ENCODE assay signal across 12 cellular contexts in genomic region chr11:78077592-78077991, GRCh38. TPM values are rescaled to one million over a fixed set of nuclear protein-coding genes. Genes with fewer than 3 reads are reported as not detected.
DNase-seq lines count a peak whose midpoint lies in the region; ATAC-seq and TF ChIP-seq lines count a peak whose summit lies in the region.
"Not testable (repeated sequence)": the region's sequence is repeated elsewhere in the genome, so short reads cannot be mapped to it uniquely, and the experiment has no call there.
"Had no signal": no experiment of that assay in that cellular context is flagged by ENCODE, and none has a peak within 500 bp of the region (broad histone marks: within the 10 kb centered on the region; RNA-seq: fewer than 3 reads in every experiment).

No MANE protein-coding gene starts in this region.

- DNase-seq in HFFc6; SK-N-SH; activated T-cell treated with anti-CD3 and anti-CD28 coated beads, Interleukin-2, amount 50 U/mL, for 4 hours; MCF 10A (ENCODE audit: unreplicated experiment); hepatocyte (ENCODE audit: low spot score); natural killer cell; smooth muscle cell (lab: John Stamatoyannopoulos, UW; ENCODE audit: unreplicated experiment): not testable (repeated sequence)

- WGBS in SK-N-SH (ENCODE audit: low lambda C conversion rate): 73% methylated on average over 4 of the region's 4 CpGs
- WGBS in hepatocyte (ENCODE audit: low lambda C conversion rate, missing lambda C conversion rate): 88% methylated on average over 4 of the region's 4 CpGs
- 92% methylated on average over 4 of the region's 4 CpGs for WGBS in smooth muscle cell (ENCODE audit: low lambda C conversion rate)

- peaks cover 38% of the 10 kb centered on the region for H3K4me1 Mint-ChIP-seq in HFFc6 (ENCODE audit: low read depth)
- peaks cover 54% of the 10 kb centered on the region for H3K4me1 Mint-ChIP-seq in activated T-cell treated with anti-CD3 and anti-CD28 coated beads, Interleukin-2, amount 50 U/mL, for 4 hours (ENCODE audit: low read depth)
- peaks cover 38% of the 10 kb centered on the region for H3K4me1 Mint-ChIP-seq in MCF 10A (ENCODE audit: insufficient read depth, unreplicated experiment)
- peaks cover 45 to 60% of the 10 kb centered on the region in 2 donors for H3K4me1 Mint-ChIP-seq in natural killer cell

- intact Hi-C loops in MCF 10A (cut with micrococcal nuclease); natural killer cell (cut with micrococcal nuclease): not testable (repeated sequence)

- not testable (repeated sequence) for H3K27ac ChIP-seq in BLaER1; SK-N-SH (ENCODE audit: low read depth in 2 of 2, low read length in 1 of 2); hepatocyte; smooth muscle cell (ENCODE audit: low read depth)

- H3K9me3 ChIP-seq in BLaER1; SK-N-SH; hepatocyte (ENCODE audit: low read depth); smooth muscle cell (replicated peaks; ENCODE audit: low read depth): not testable (repeated sequence)

- not testable (repeated sequence) for ATAC-seq in activated T-cell treated with anti-CD3 and anti-CD28 coated beads, Interleukin-2, amount 50 U/mL, for 4 hours; natural killer cell

- H3K27ac Mint-ChIP-seq in HFFc6 (peak overlapping the region; percentile 93; the same call in 1 of the 2 replicates), MCF 10A (ENCODE audit: low read depth, unreplicated experiment) (peak overlapping the region; percentile 65), natural killer cell (peak overlapping the region; percentile 68 to 83)

- POLR2A ChIA-PET in SK-N-SH (lab: Yijun Ruan, JAX): not testable (repeated sequence)
- POLR2A ChIA-PET in MCF 10A (lab: Yijun Ruan, JAX): interaction anchor here (0.6 to 1.4 kb wide), 3 partner anchors 10 to 111 kb away, joined by 3 to 5 read pairs (median 4); partner anchors contain the start of genes INTS4, KCTD21 and USP35

- not testable (repeated sequence) for TF ChIP-seq CTCF in HFFc6 (IDR thresholded peaks at IDR 0.05); SK-N-SH (IDR thresholded peaks at IDR 0.05); MCF 10A (IDR thresholded peaks at IDR 0.05; ENCODE audit: unreplicated experiment); hepatocyte (IDR thresholded peaks at IDR 0.05; ENCODE audit: poor library complexity); natural killer cell (IDR thresholded peaks at IDR 0.05); smooth muscle cell (IDR thresholded peaks at IDR 0.05; ENCODE audit: borderline replicate concordance, insufficient read depth, poor library complexity, severe bottlenecking)

- H2AFZ ChIP-seq in SK-N-SH (ENCODE audit: low read depth); hepatocyte; smooth muscle cell (ENCODE audit: low read depth): not testable (repeated sequence)

- H3K27me3 Mint-ChIP-seq in HFFc6 (ENCODE audit: insufficient read depth); activated T-cell treated with anti-CD3 and anti-CD28 coated beads, Interleukin-2, amount 50 U/mL, for 4 hours (ENCODE audit: low read depth); MCF 10A (ENCODE audit: insufficient read depth, unreplicated experiment); natural killer cell (ENCODE audit: low read depth in 2 of 2): not testable (repeated sequence)

- not testable (repeated sequence) for BruUV-seq in MCF 10A (replicated peaks; lab: Mats Ljungman, UMichigan)

- not testable (repeated sequence) for H3K9me2 ChIP-seq in SK-N-SH; hepatocyte (replicated peaks; ENCODE audit: insufficient read depth)

- not testable (repeated sequence) for H3K9me3 Mint-ChIP-seq in HFFc6; activated T-cell treated with anti-CD3 and anti-CD28 coated beads, Interleukin-2, amount 50 U/mL, for 4 hours; MCF 10A (ENCODE audit: unreplicated experiment); natural killer cell

- H3K4me3 ChIP-seq in BLaER1: peak overlapping the region; percentile 86; the same call in 1 of the 2 replicates
- peak overlapping the region in 1 of 2 experiments; percentile 95; a peak in 3 of 4 replicates for H3K4me3 ChIP-seq in SK-N-SH (ENCODE audit: low read depth in 2 of 2, low read length in 1 of 2)
- not testable (repeated sequence) for H3K4me3 ChIP-seq in hepatocyte
- H3K4me3 ChIP-seq in smooth muscle cell: peak overlapping the region; percentile 99

- not testable (repeated sequence) for H3F3A ChIP-seq in SK-N-SH (replicated peaks; ENCODE audit: insufficient read depth); smooth muscle cell (ENCODE audit: low read depth)

- peak overlapping the region; percentile 95 for H3K4me2 ChIP-seq in BLaER1
- peak overlapping the region; percentile 80 for H3K4me2 ChIP-seq in SK-N-SH
- peak overlapping the region; percentile 95 for H3K4me2 ChIP-seq in hepatocyte
- H3K4me2 ChIP-seq in smooth muscle cell: peak overlapping the region; percentile 99

- TF ChIP-seq RAD21 in SK-N-SH (IDR thresholded peaks at IDR 0.05; ENCODE audit: low read length): not testable (repeated sequence)

- H3K79me2 ChIP-seq in SK-N-SH (ENCODE audit: insufficient read depth) (peaks cover 71% of the 10 kb centered on the region), hepatocyte (peaks cover 75% of the 10 kb centered on the region), smooth muscle cell (ENCODE audit: low read depth) (peaks cover 76% of the 10 kb centered on the region)

- peak overlapping the region; percentile 95; the same call in 1 of the 2 replicates for H3K9ac ChIP-seq in BLaER1
- H3K9ac ChIP-seq in SK-N-SH; smooth muscle cell (ENCODE audit: low read depth): not testable (repeated sequence)

- peaks cover 52% of the 10 kb centered on the region for H3K4me1 ChIP-seq in BLaER1
- H3K4me1 ChIP-seq in SK-N-SH (ENCODE audit: control insufficient read depth in 1 of 2, insufficient read depth in 2 of 2, low read depth in 1 of 2, low read length in 1 of 2): peaks cover 8 to 18% of the 10 kb centered on the region in 2 experiments; a peak in 2 of 4 replicates
- H3K4me1 ChIP-seq in hepatocyte (ENCODE audit: insufficient read depth): peaks cover 17% of the 10 kb centered on the region
- not testable (repeated sequence) for H3K4me1 ChIP-seq in smooth muscle cell (ENCODE audit: low read depth)

- TF ChIP-seq EP300 in SK-N-SH (IDR thresholded peaks at IDR 0.05; ENCODE audit: borderline replicate concordance in 1 of 2, low read depth in 1 of 2, low read length in 1 of 2): not testable (repeated sequence)

- H3K4me3 Mint-ChIP-seq in HFFc6: peak overlapping the region; percentile 97
- H3K4me3 Mint-ChIP-seq in activated T-cell treated with anti-CD3 and anti-CD28 coated beads, Interleukin-2, amount 50 U/mL, for 4 hours: peak overlapping the region; percentile 94
- peak overlapping the region; percentile 83 for H3K4me3 Mint-ChIP-seq in MCF 10A (ENCODE audit: unreplicated experiment)
- H3K4me3 Mint-ChIP-seq in natural killer cell: peak overlapping the region; percentile 84

- H3K36me3 ChIP-seq in BLaER1: peaks cover 43% of the 10 kb centered on the region
- H3K36me3 ChIP-seq in SK-N-SH (replicated peaks in 1 of 2; ENCODE audit: control insufficient read depth in 1 of 2, insufficient read depth in 2 of 2, low read length in 1 of 2): peaks cover 3 to 25% of the 10 kb centered on the region in 2 experiments
- H3K36me3 ChIP-seq in hepatocyte (replicated peaks; ENCODE audit: insufficient read depth, low read depth); smooth muscle cell (ENCODE audit: low read depth): not testable (repeated sequence)

- CTCF ChIA-PET in SK-N-SH (lab: Yijun Ruan, JAX): interaction anchor here (2.0 kb wide), 1 partner anchor 31 kb away, joined by 8 read pairs; no protein-coding TSS in a partner anchor
- CTCF ChIA-PET in MCF 10A (lab: Yijun Ruan, JAX): interaction anchor here (0.6 to 2.1 kb wide), 6 partner anchors 9 to 487 kb away, joined by 3 to 17 read pairs (median 4); no protein-coding TSS in a partner anchor

- peaks cover 66% of the 10 kb centered on the region for H4K20me1 ChIP-seq in BLaER1
- H4K20me1 ChIP-seq in SK-N-SH (ENCODE audit: insufficient read depth): peaks cover 23% of the 10 kb centered on the region
- H4K20me1 ChIP-seq in hepatocyte (ENCODE audit: insufficient read depth, poor library complexity, severe bottlenecking): peaks cover 29% of the 10 kb centered on the region
- peaks cover 57% of the 10 kb centered on the region for H4K20me1 ChIP-seq in smooth muscle cell (ENCODE audit: low read depth)

- H3K27me3 ChIP-seq in BLaER1; SK-N-SH (ENCODE audit: insufficient read depth); hepatocyte; smooth muscle cell (ENCODE audit: low read depth): not testable (repeated sequence)

- H3K36me3 Mint-ChIP-seq in HFFc6 (ENCODE audit: low read depth): peaks cover 36% of the 10 kb centered on the region
- peaks cover 12% of the 10 kb centered on the region for H3K36me3 Mint-ChIP-seq in activated T-cell treated with anti-CD3 and anti-CD28 coated beads, Interleukin-2, amount 50 U/mL, for 4 hours (ENCODE audit: insufficient read depth)
- H3K36me3 Mint-ChIP-seq in MCF 10A (ENCODE audit: insufficient read depth, unreplicated experiment): peaks cover 24% of the 10 kb centered on the region
- H3K36me3 Mint-ChIP-seq in natural killer cell: not testable (repeated sequence)

RNA-seq across cellular contexts. Expression of gene NDUFC2, which starts 2.1 kb away (rescaled TPM):
- total RNA-seq in HFFc6 (2021; fragmentation: NEBNext Ultra II Directional; extraction: Animal tissue kit (Norgen Biotek cat#: 25700)): 100 to 1,000 TPM; 330 to 476 (median 410) TPM
- polyA plus RNA-seq in SK-N-SH (2012; rRNA removed): 198 and 235 TPM in 2 replicates
- 137 and 183 TPM in 2 replicates for polyA plus RNA-seq in SK-N-SH (2012; cell fraction: cytosol; rRNA removed)
- 76.3 and 139 TPM in 2 replicates for polyA plus RNA-seq in SK-N-SH (2012; cell fraction: nucleus; rRNA removed)
- 100 to 1,000 TPM; 217 to 246 (median 227) TPM for total RNA-seq in activated T-cell treated with anti-CD3 and anti-CD28 coated beads, Interleukin-2, amount 50 U/mL, for 4 hours
- total RNA-seq in MCF 10A (2022): 156 and 186 TPM in 2 replicates
- total RNA-seq in hepatocyte: 107 and 115 TPM in 2 replicates
- 442 and 481 TPM in 2 replicates for polyA plus RNA-seq in hepatocyte
- total RNA-seq in natural killer cell: 10 to 100 TPM; 51.8 to 75.4 (median 60.2) TPM
- 135 and 164 TPM in 2 replicates for total RNA-seq in smooth muscle cell
- 472 and 509 TPM in 2 replicates for polyA plus RNA-seq in smooth muscle cell

RNA-seq across cellular contexts. Expression of gene THRSP, which starts 13.9 kb away (rescaled TPM):
- not detected for total RNA-seq in HFFc6 (2021; fragmentation: NEBNext Ultra II Directional; extraction: Animal tissue kit (Norgen Biotek cat#: 25700))
- polyA plus RNA-seq in SK-N-SH (2012; rRNA removed): 0.10 TPM in 1 of 2 replicates, not detected in the other
- 0.04 TPM in 1 of 2 replicates, not detected in the other for polyA plus RNA-seq in SK-N-SH (2012; cell fraction: cytosol; rRNA removed)
- 0.23 and 0.45 TPM in 2 replicates for polyA plus RNA-seq in SK-N-SH (2012; cell fraction: nucleus; rRNA removed)
- total RNA-seq in activated T-cell treated with anti-CD3 and anti-CD28 coated beads, Interleukin-2, amount 50 U/mL, for 4 hours: not detected
- not detected in 2 replicates for total RNA-seq in MCF 10A (2022)
- total RNA-seq in hepatocyte: 0.17 TPM in 1 of 2 replicates, not detected in the other
- 0.13 and 0.17 TPM in 2 replicates for polyA plus RNA-seq in hepatocyte
- total RNA-seq in natural killer cell: not detected
- total RNA-seq in smooth muscle cell: not detected in 2 replicates
- polyA plus RNA-seq in smooth muscle cell: not detected in 2 replicates
- total RNA-seq: G401, NCI-H460, posterior vena cava, uterus had no signal

RNA-seq across cellular contexts. Expression of gene KCTD14, which starts 54.5 kb away (rescaled TPM):
- 1 to 10 TPM in 2 of 6 experiments, under 1 TPM in 4; 0.17 to 1.5 (median 0.64) TPM for total RNA-seq in HFFc6 (2021; fragmentation: NEBNext Ultra II Directional; extraction: Animal tissue kit (Norgen Biotek cat#: 25700))
- polyA plus RNA-seq in SK-N-SH (2012; rRNA removed) (0.25 and 0.32 TPM in 2 replicates), hepatocyte (8.1 and 8.7 TPM in 2 replicates), smooth muscle cell (1.7 and 4.6 TPM in 2 replicates)
- 0.36 and 0.41 TPM in 2 replicates for polyA plus RNA-seq in SK-N-SH (2012; cell fraction: cytosol; rRNA removed)
- polyA plus RNA-seq in SK-N-SH (2012; cell fraction: nucleus; rRNA removed): 0.21 and 0.23 TPM in 2 replicates
- total RNA-seq in activated T-cell treated with anti-CD3 and anti-CD28 coated beads, Interleukin-2, amount 50 U/mL, for 4 hours: under 1 TPM in 2 of 3 donors, not detected in 1; 0.38 to 0.45 TPM
- total RNA-seq in MCF 10A (2022) (1.5 and 2.2 TPM in 2 replicates), hepatocyte (6.0 TPM in 2 replicates), natural killer cell (under 1 TPM in 2 of 3 donors, not detected in 1; 0.28 to 0.32 TPM), smooth muscle cell (0.45 and 1.5 TPM in 2 replicates)
